Comparison of ENCODE assay signal across 8 cellular contexts in the genomic region with DNA sequence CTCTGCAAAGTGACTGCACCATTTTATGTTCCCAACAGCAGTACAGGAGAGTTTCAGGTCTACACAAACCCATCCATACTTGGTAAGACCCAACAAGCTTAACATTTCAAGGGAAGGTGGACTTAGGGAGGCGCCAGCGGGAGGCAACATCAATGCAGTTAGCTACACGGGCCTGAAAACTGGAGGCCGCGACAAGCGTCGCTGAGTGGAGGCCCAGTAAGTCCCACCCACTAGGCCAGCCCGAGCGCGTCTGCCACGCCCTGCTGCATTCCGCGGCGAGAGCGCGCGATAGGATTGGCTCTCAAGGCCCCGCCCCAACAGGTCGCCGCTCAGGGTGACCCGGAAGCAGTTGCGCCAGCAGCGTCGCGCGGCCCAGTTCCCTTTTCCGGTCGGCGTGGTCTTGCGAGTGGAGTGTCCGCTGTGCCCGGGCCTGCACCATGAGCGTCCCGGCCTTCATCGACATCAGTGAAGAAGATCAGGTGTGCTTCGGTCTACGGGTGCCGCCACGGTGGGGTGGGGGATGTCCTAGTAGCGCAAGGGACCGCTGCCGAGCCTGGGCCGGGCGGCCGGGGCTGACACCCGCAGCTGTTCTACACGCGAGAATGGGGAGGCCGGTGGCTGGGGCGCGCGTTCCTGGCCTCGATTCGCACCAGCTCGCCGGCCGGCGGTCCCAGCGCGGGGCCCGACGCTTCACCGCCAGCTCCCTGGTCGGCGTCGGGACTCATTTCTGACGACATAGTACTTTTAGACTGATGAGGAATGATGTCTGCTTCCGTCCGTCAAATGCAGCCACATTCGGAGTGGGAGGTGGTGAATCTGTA. TPM values are rescaled to one million over a fixed set of nuclear protein-coding genes. Genes with fewer than 3 reads are reported as not detected.
DNase-seq lines count a peak whose midpoint lies in the region; ATAC-seq, FAIRE-seq and TF ChIP-seq lines count a peak whose summit lies in the region.

Gene EIF3M, plus strand, starts transcription at position 381 of the 821 bp plus-strand sequence. Its CDS starts 57 bp downstream, at position 438.

- H3K27ac ChIP-seq in H1 (ENCODE audit: low read depth, low read length): peak within 1 kb of the TSS; percentile 69; the same call in 1 of the 2 replicates
- peak within 1 kb of the TSS; percentile 84 for H3K27ac ChIP-seq in mesenchymal stem cell (ENCODE audit: low read length, poor library complexity, severe bottlenecking)

- H3K56ac ChIP-seq in H1 (replicated peaks; ENCODE audit: insufficient read length, low read depth, low read length): peak within 1 kb of the TSS; percentile 54

- H3K9me3 ChIP-seq in H1 (ENCODE audit: insufficient read depth in 2 of 2, low read depth in 1 of 2, low read length in 1 of 2): no peaks in the 10 kb centered on the region
- H3K9me3 ChIP-seq in mesenchymal stem cell (ENCODE audit: control insufficient read depth, low read length): no peaks in the 10 kb centered on the region

- peaks cover 34 to 49% of the 10 kb centered on the region in 2 experiments for H3K79me2 ChIP-seq in H1 (ENCODE audit: control insufficient read depth in 1 of 2, insufficient read depth in 2 of 2, low read length in 2 of 2)

- H2BK15ac ChIP-seq in H1 (ENCODE audit: low read length) (peak within 1 kb of the TSS; percentile 36; the same call in 1 of the 2 replicates), mesenchymal stem cell (ENCODE audit: low read depth, poor library complexity, severe bottlenecking) (peak within 1 kb of the TSS; percentile 74)

- H2BK12ac ChIP-seq in H1 (ENCODE audit: low read depth, low read length) (peak within 1 kb of the TSS; percentile 71), mesenchymal stem cell (ENCODE audit: low read length in 2 of 2) (no peak within 1 kb of the TSS)

- H3K4me1 ChIP-seq in H1 (replicated peaks in 1 of 4; ENCODE audit: control insufficient read depth in 3 of 4, insufficient read depth in 4 of 4, low read length in 3 of 4) (peaks cover 0 to 2% (median under 1%) of the 10 kb centered on the region in 4 experiments; a peak in 3 of 7 replicates), mesenchymal stem cell (ENCODE audit: control insufficient read depth, insufficient read depth, low read depth, low read length) (peaks cover 3% of the 10 kb centered on the region)

- H2AFZ ChIP-seq in H1 (ENCODE audit: low read length) (peak within 1 kb of the TSS; percentile 96), mesenchymal stem cell (ENCODE audit: low read depth, low read length) (peak within 1 kb of the TSS; percentile 91)

- H2BK5ac ChIP-seq in H1 (ENCODE audit: low read depth, low read length): peak within 1 kb of the TSS; percentile 90
- no peak within 1 kb of the TSS for H2BK5ac ChIP-seq in mesenchymal stem cell (ENCODE audit: low read depth, low read length, poor library complexity, severe bottlenecking)

- no peak within 1 kb of the TSS for H3K14ac ChIP-seq in H1 (ENCODE audit: insufficient read length)
- peak within 1 kb of the TSS in 1 of 2 experiments; percentile 96 for H3K14ac ChIP-seq in mesenchymal stem cell (ENCODE audit: low read length in 2 of 2)

- H3K27me3 ChIP-seq in H1 (replicated peaks in 1 of 4; ENCODE audit: control insufficient read depth in 3 of 4, extremely low read depth in 1 of 4, insufficient read depth in 3 of 4, low read length in 3 of 4): no peaks in the 10 kb centered on the region
- no peaks in the 10 kb centered on the region for H3K27me3 ChIP-seq in mesenchymal stem cell (ENCODE audit: control insufficient read depth in 1 of 2, insufficient read depth in 1 of 2, low read length in 2 of 2)

- POLR2A ChIA-PET in H1 (lab: Charles Lee; ENCODE audit: partially characterized antibody): interaction anchor here (0.5 to 1.9 kb wide), 19 partner anchors 9 to 501 kb away, joined by 3 to 7 read pairs (median 4); no protein-coding TSS in a partner anchor

- CTCF ChIA-PET in H1 (lab: Charles Lee; ENCODE audit: partially characterized antibody): interaction anchor here (1.1 kb wide), 1 partner anchor 226 kb away, joined by 3 read pairs; no protein-coding TSS in a partner anchor

- peak within 1 kb of the TSS; percentile 67 to 99 (median 94) for H3K4me3 ChIP-seq in H1 (ENCODE audit: extremely low read depth in 1 of 4, insufficient read depth in 2 of 4, low read depth in 3 of 4, low read length in 4 of 4)
- H3K4me3 ChIP-seq in mesenchymal stem cell (ENCODE audit: insufficient read depth in 1 of 2, low read depth in 1 of 2, low read length in 2 of 2): peak within 1 kb of the TSS; percentile 92 to 94

- peaks cover 5% of the 10 kb centered on the region; the same call in 1 of the 2 replicates for H3K23me2 ChIP-seq in H1 (ENCODE audit: low read depth, low read length)

- H2AK5ac ChIP-seq in H1 (ENCODE audit: low read depth, low read length) (no peak within 1 kb of the TSS), mesenchymal stem cell (ENCODE audit: low read length, severe bottlenecking) (no peak within 1 kb of the TSS)

- H4K5ac ChIP-seq in H1 (ENCODE audit: insufficient read length, low read depth, low read length): peak within 1 kb of the TSS; percentile 69

- no peak for TF ChIP-seq CTCF in H1 (IDR thresholded peaks at IDR 0.05; ENCODE audit: control extremely low read depth in 1 of 3, insufficient read depth in 1 of 3, low read depth in 1 of 3, low read length in 3 of 3)

- H3K9ac ChIP-seq in H1 (replicated peaks in 1 of 4; ENCODE audit: extremely low read depth in 1 of 4, low read depth in 3 of 4, low read length in 3 of 4): peak within 1 kb of the TSS; percentile 87 to 92 (median 89)
- peak within 1 kb of the TSS; percentile 95 for H3K9ac ChIP-seq in mesenchymal stem cell (ENCODE audit: low read length)

- TF ChIP-seq EP300 in H1 (IDR thresholded peaks at IDR 0.05; ENCODE audit: borderline replicate concordance in 1 of 2, low read depth in 2 of 2, low read length in 2 of 2): no peak

- H4K91ac ChIP-seq in H1 (replicated peaks; ENCODE audit: insufficient read length, low read length) (peak within 1 kb of the TSS; percentile 7), mesenchymal stem cell (ENCODE audit: low read length) (peak within 1 kb of the TSS; percentile 74)

- peak within 1 kb of the TSS; percentile 83; the same call in 1 of the 2 replicates for H3K18ac ChIP-seq in H1 (ENCODE audit: extremely low read depth, low read length)
- peak within 1 kb of the TSS; percentile 92 to 94 for H3K18ac ChIP-seq in mesenchymal stem cell (ENCODE audit: low read depth in 1 of 2, low read length in 2 of 2)

- peaks cover 5 to 6% of the 10 kb centered on the region in 2 experiments for H4K20me1 ChIP-seq in H1 (replicated peaks in 1 of 2; ENCODE audit: control insufficient read depth in 1 of 2, insufficient read depth in 2 of 2, low read length in 2 of 2)

- WGBS in H1 (ENCODE audit: extremely low coverage in 1 of 2, insufficient coverage in 1 of 2, insufficient read length in 1 of 2, insufficient replicate concordance in 2 of 2, low coverage in 1 of 2, low lambda C conversion rate in 2 of 2, missing lambda C conversion rate in 1 of 2), 2 experiments: 1% methylated on average over 57 of the region's 70 CpGs; no CpG with 5 or more reads in 1 of the 2 experiments
- under 1% methylated on average over 65 of the region's 70 CpGs for WGBS in mesenchymal stem cell

- no peak; a peak in 1 of 4 replicates for TF ChIP-seq RAD21 in H1 (IDR thresholded peaks at IDR 0.05 in 1 of 2, conservative IDR thresholded peaks at IDR 0.05 in 1 of 2; ENCODE audit: low read depth in 2 of 2, low read length in 2 of 2)

- no peak within 1 kb of the TSS for H2BK20ac ChIP-seq in H1 (ENCODE audit: low read length)

- ATAC-seq in GM21360 (IDR thresholded peaks at IDR 0.05; ENCODE audit: unreplicated experiment): peak; percentile 96

- H3K4ac ChIP-seq in H1 (replicated peaks; ENCODE audit: insufficient read length, low read depth, low read length): peak within 1 kb of the TSS; percentile 66
- peak within 1 kb of the TSS; percentile 81 to 96 for H3K4ac ChIP-seq in mesenchymal stem cell (ENCODE audit: low read depth in 1 of 2, low read length in 2 of 2)

- peak; percentile 24 for FAIRE-seq in H1 (lab: Jason Lieb, UNC)

- H3K36me3 ChIP-seq in H1 (ENCODE audit: control insufficient read depth in 2 of 4, insufficient read depth in 4 of 4, low read length in 3 of 4) (peaks cover 0 to 5% (median 4%) of the 10 kb centered on the region in 4 experiments; a peak in 6 of 8 replicates), mesenchymal stem cell (ENCODE audit: control insufficient read depth in 1 of 2, insufficient read depth in 2 of 2, low read depth in 1 of 2, low read length in 2 of 2) (peaks cover 0 to 11% of the 10 kb centered on the region in 2 experiments)

- peak; percentile 88 to 95 for TF ChIP-seq POLR2A in H1 (IDR thresholded peaks at IDR 0.05; ENCODE audit: control extremely low read depth in 1 of 2, low read depth in 2 of 2, low read length in 2 of 2)

- H3K4me2 ChIP-seq in H1 (ENCODE audit: insufficient read depth in 1 of 2, low read depth in 2 of 2, low read length in 2 of 2) (peak within 1 kb of the TSS; percentile 63 to 75), mesenchymal stem cell (ENCODE audit: low read length, poor library complexity, severe bottlenecking) (peak within 1 kb of the TSS; percentile 82)

- H3K23ac ChIP-seq in H1 (ENCODE audit: insufficient read length): no peak within 1 kb of the TSS
- H3K23ac ChIP-seq in mesenchymal stem cell (ENCODE audit: low read length in 2 of 2): peak within 1 kb of the TSS; percentile 60 to 62

- DNase-seq in COLO668 (lab: John Stamatoyannopoulos, UW; ENCODE audit: unreplicated experiment) (peak; percentile 97), HT1080 (ENCODE audit: low read depth) (peak; percentile 95), NOMO-1 treated with DMSO at 0.1 percent for 48 hours (lab: John Stamatoyannopoulos, UW; ENCODE audit: unreplicated experiment) (peak; percentile 94), H1 (ENCODE audit: low read depth in 1 of 2, low spot score in 2 of 2) (peak; percentile 92 to 94), mesenchymal stem cell (peak; percentile 96)
- peak; percentile 92 to 93 for DNase-seq in activated CD8-positive, alpha-beta memory T cell treated with anti-CD3 and anti-CD28 coated beads for 4 hours (ENCODE audit: low read depth in 2 of 2)
- peak; percentile 89 for DNase-seq in stimulated activated CD8-positive, alpha-beta memory T cell treated with anti-CD3 and anti-CD28 coated beads, Interleukin-12 subunit alpha, Interleukin-12 subunit beta, amount 100 ng/mL, for 4 hours (ENCODE audit: low read depth)

- H2BK120ac ChIP-seq in H1 (replicated peaks; ENCODE audit: low read depth, low read length) (no peak within 1 kb of the TSS), mesenchymal stem cell (ENCODE audit: low read depth, low read length) (peak within 1 kb of the TSS; percentile 52)

- peak within 1 kb of the TSS; percentile 95; the same call in 1 of the 2 replicates for H4K8ac ChIP-seq in H1 (ENCODE audit: extremely low read depth, insufficient read depth, low read length)
- H4K8ac ChIP-seq in mesenchymal stem cell (ENCODE audit: low read length): peak within 1 kb of the TSS; percentile 87

- H3K79me1 ChIP-seq in H1 (ENCODE audit: low read depth, low read length) (no peaks in the 10 kb centered on the region; the same call in none of the 2 replicates), mesenchymal stem cell (replicated peaks; ENCODE audit: low read length, poor library complexity, severe bottlenecking) (peaks cover 2% of the 10 kb centered on the region)

RNA-seq across cellular contexts. Expression of gene EIF3M, which starts in this region (rescaled TPM):
- total RNA-seq in HT1080 (2014; rRNA removed; shearing (Covaris generic)): 721 and 829 TPM in 2 replicates
- 1,080 and 1,230 TPM in 2 replicates for polyA plus RNA-seq in HT1080 (2015; cell fraction: cytosol; rRNA removed)
- 840 and 1,069 TPM in 2 replicates for polyA plus RNA-seq in HT1080 (2015; cell fraction: nucleus; rRNA removed)
- 413 and 444 TPM in 2 replicates for total RNA-seq in H1 (2021; fragmentation: NEBNext Ultra II Directional; extraction: Animal tissue kit (Norgen Biotek cat#: 25700))
- polyA plus RNA-seq in H1 (2011; rRNA removed): 182 and 302 TPM in 2 replicates
- 485 TPM for polyA plus RNA-seq in H1 (2011; cell fraction: cytosol; rRNA removed)
- polyA plus RNA-seq in H1 (2011; cell fraction: nucleus; rRNA removed): 90.3 TPM
- 354 to 622 TPM (median 455 TPM) in 4 replicates for polyA plus RNA-seq in H1 (2012, experiment 1 of 2)
- polyA plus RNA-seq in H1 (2012, experiment 2 of 2): 55.4 TPM
- polyA plus RNA-seq in H1 (2013, experiment 1 of 2): 498 TPM
- 489 TPM for polyA plus RNA-seq in H1 (2013, experiment 2 of 2)
- 147 and 208 TPM in 2 replicates for polyA minus RNA-seq in H1 (2011; rRNA and poly(A)+ RNA removed)
- 120 TPM for polyA minus RNA-seq in H1 (2011; cell fraction: cytosol; rRNA and poly(A)+ RNA removed)
- polyA minus RNA-seq in H1 (2011; cell fraction: nucleus; rRNA and poly(A)+ RNA removed): 81.5 TPM
- polyA plus RNA-seq in mesenchymal stem cell (2013, experiment 1 of 2): 343 TPM
- polyA plus RNA-seq in mesenchymal stem cell (2013, experiment 2 of 2): 345 TPM

Comparison
In these comparisons a context has a peak if more than half of its experiments do, and no peak if none do; other contexts are left out.
1. Peak in every context shown above with its lines: DNase-seq, ATAC-seq, H3K4me3 ChIP-seq and H3K27ac ChIP-seq.